1 cellular context compared by ENCODE assay signal in the genomic region with DNA sequence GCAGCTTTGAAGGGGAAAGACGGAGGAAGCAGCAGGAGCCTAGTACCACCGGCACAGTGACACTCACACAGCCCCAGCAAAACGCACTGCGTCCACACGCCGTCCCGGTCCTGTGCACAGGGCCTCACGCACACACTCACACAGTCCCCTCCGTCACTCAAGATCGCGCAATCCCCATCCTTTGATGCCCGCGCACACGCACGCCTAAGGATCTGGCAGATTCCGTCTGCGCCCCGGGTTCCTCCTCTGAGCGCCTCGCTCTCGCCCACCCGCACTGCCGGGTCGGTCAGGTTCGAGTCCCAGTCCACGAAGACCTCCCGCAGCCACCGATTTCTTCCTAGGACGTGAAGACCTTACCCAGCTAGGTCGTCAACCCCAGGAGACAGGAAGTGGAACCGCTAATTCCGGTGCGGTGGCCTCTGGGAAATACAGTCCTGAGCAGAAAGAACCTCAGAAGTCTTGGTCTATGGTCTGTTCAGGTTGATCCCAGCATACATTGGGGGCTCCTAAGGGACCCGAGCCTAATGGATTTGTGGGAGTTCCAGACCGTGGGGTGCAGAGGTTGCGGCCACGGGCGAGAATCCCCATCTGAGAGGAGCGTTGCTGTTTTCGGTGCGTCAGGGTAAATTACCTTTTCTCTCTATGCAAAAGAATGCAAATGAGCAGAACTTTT.
TF ChIP-seq lines count a peak whose summit lies in the region.

A gene (minus strand): TSS at position 400 of the 673 bp plus-strand sequence. CDS start 5,899 bp downstream, outside the sequence.

TF ChIP-seq in K562, 482 proteins besides CTCF, POLR2A, EP300 and RAD21 (continued from another document):
- TF ChIP-seq, protein P1, sequence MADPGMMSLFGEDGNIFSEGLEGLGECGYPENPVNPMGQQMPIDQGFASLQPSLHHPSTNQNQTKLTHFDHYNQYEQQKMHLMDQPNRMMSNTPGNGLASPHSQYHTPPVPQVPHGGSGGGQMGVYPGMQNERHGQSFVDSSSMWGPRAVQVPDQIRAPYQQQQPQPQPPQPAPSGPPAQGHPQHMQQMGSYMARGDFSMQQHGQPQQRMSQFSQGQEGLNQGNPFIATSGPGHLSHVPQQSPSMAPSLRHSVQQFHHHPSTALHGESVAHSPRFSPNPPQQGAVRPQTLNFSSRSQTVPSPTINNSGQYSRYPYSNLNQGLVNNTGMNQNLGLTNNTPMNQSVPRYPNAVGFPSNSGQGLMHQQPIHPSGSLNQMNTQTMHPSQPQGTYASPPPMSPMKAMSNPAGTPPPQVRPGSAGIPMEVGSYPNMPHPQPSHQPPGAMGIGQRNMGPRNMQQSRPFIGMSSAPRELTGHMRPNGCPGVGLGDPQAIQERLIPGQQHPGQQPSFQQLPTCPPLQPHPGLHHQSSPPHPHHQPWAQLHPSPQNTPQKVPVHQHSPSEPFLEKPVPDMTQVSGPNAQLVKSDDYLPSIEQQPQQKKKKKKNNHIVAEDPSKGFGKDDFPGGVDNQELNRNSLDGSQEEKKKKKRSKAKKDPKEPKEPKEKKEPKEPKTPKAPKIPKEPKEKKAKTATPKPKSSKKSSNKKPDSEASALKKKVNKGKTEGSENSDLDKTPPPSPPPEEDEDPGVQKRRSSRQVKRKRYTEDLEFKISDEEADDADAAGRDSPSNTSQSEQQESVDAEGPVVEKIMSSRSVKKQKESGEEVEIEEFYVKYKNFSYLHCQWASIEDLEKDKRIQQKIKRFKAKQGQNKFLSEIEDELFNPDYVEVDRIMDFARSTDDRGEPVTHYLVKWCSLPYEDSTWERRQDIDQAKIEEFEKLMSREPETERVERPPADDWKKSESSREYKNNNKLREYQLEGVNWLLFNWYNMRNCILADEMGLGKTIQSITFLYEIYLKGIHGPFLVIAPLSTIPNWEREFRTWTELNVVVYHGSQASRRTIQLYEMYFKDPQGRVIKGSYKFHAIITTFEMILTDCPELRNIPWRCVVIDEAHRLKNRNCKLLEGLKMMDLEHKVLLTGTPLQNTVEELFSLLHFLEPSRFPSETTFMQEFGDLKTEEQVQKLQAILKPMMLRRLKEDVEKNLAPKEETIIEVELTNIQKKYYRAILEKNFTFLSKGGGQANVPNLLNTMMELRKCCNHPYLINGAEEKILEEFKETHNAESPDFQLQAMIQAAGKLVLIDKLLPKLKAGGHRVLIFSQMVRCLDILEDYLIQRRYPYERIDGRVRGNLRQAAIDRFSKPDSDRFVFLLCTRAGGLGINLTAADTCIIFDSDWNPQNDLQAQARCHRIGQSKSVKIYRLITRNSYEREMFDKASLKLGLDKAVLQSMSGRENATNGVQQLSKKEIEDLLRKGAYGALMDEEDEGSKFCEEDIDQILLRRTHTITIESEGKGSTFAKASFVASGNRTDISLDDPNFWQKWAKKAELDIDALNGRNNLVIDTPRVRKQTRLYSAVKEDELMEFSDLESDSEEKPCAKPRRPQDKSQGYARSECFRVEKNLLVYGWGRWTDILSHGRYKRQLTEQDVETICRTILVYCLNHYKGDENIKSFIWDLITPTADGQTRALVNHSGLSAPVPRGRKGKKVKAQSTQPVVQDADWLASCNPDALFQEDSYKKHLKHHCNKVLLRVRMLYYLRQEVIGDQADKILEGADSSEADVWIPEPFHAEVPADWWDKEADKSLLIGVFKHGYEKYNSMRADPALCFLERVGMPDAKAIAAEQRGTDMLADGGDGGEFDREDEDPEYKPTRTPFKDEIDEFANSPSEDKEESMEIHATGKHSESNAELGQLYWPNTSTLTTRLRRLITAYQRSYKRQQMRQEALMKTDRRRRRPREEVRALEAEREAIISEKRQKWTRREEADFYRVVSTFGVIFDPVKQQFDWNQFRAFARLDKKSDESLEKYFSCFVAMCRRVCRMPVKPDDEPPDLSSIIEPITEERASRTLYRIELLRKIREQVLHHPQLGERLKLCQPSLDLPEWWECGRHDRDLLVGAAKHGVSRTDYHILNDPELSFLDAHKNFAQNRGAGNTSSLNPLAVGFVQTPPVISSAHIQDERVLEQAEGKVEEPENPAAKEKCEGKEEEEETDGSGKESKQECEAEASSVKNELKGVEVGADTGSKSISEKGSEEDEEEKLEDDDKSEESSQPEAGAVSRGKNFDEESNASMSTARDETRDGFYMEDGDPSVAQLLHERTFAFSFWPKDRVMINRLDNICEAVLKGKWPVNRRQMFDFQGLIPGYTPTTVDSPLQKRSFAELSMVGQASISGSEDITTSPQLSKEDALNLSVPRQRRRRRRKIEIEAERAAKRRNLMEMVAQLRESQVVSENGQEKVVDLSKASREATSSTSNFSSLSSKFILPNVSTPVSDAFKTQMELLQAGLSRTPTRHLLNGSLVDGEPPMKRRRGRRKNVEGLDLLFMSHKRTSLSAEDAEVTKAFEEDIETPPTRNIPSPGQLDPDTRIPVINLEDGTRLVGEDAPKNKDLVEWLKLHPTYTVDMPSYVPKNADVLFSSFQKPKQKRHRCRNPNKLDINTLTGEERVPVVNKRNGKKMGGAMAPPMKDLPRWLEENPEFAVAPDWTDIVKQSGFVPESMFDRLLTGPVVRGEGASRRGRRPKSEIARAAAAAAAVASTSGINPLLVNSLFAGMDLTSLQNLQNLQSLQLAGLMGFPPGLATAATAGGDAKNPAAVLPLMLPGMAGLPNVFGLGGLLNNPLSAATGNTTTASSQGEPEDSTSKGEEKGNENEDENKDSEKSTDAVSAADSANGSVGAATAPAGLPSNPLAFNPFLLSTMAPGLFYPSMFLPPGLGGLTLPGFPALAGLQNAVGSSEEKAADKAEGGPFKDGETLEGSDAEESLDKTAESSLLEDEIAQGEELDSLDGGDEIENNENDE (IDR thresholded peaks at IDR 0.05; ENCODE audit: low read depth, low read length) = no peak
- TF ChIP-seq, protein P2, sequence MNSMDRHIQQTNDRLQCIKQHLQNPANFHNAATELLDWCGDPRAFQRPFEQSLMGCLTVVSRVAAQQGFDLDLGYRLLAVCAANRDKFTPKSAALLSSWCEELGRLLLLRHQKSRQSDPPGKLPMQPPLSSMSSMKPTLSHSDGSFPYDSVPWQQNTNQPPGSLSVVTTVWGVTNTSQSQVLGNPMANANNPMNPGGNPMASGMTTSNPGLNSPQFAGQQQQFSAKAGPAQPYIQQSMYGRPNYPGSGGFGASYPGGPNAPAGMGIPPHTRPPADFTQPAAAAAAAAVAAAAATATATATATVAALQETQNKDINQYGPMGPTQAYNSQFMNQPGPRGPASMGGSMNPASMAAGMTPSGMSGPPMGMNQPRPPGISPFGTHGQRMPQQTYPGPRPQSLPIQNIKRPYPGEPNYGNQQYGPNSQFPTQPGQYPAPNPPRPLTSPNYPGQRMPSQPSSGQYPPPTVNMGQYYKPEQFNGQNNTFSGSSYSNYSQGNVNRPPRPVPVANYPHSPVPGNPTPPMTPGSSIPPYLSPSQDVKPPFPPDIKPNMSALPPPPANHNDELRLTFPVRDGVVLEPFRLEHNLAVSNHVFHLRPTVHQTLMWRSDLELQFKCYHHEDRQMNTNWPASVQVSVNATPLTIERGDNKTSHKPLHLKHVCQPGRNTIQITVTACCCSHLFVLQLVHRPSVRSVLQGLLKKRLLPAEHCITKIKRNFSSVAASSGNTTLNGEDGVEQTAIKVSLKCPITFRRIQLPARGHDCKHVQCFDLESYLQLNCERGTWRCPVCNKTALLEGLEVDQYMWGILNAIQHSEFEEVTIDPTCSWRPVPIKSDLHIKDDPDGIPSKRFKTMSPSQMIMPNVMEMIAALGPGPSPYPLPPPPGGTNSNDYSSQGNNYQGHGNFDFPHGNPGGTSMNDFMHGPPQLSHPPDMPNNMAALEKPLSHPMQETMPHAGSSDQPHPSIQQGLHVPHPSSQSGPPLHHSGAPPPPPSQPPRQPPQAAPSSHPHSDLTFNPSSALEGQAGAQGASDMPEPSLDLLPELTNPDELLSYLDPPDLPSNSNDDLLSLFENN (IDR thresholded peaks at IDR 0.05; ENCODE audit: low read depth in 2 of 2, low read length in 2 of 2) = peak in 1 of 2 experiments; percentile 0; a peak in 1 of 4 replicates
- TF ChIP-seq JUND (IDR thresholded peaks at IDR 0.05; ENCODE audit: borderline replicate concordance, low read depth, low read length) = no peak
- TF ChIP-seq JUND (tag; IDR thresholded peaks at IDR 0.05; ENCODE audit: borderline replicate concordance, low read depth, low read length) = no peak
- TF ChIP-seq ZNF174 (CRISPR knock-in tag; IDR thresholded peaks at IDR 0.05) = no peak
- TF ChIP-seq ZNF785 (CRISPR knock-in tag; IDR thresholded peaks at IDR 0.05) = no peak
- TF ChIP-seq STAT5B (CRISPR knock-in tag; IDR thresholded peaks at IDR 0.05) = no peak
- peak; percentile 49; the same call in 1 of the 2 replicates for TF ChIP-seq POLR2AphosphoS2 (IDR thresholded peaks at IDR 0.05; ENCODE audit: low read length)
- TF ChIP-seq MECOM (CRISPR knock-in tag; IDR thresholded peaks at IDR 0.05) = no peak
- no peak for TF ChIP-seq NFXL1 (CRISPR knock-in tag; IDR thresholded peaks at IDR 0.05)
- TF ChIP-seq EHMT2 (IDR thresholded peaks at IDR 0.05) = peak; percentile 72; the same call in 1 of the 2 replicates
- no peak for TF ChIP-seq FOXK1 (CRISPR knock-in tag; IDR thresholded peaks at IDR 0.05; ENCODE audit: borderline replicate concordance)
- TF ChIP-seq DIDO1 (tag; IDR thresholded peaks at IDR 0.05; ENCODE audit: low read depth) = peak; percentile 50; the same call in 1 of the 2 replicates
- TF ChIP-seq ERF (CRISPR knock-in tag; IDR thresholded peaks at IDR 0.05) = no peak
- TF ChIP-seq MXI1 (IDR thresholded peaks at IDR 0.05; ENCODE audit: low read depth, low read length) = no peak
- peak; percentile 92 for TF ChIP-seq L3MBTL2 (IDR thresholded peaks at IDR 0.05)
- no peak for TF ChIP-seq ZNF57 (CRISPR knock-in tag; IDR thresholded peaks at IDR 0.05)
- TF ChIP-seq ZNF561 (CRISPR knock-in tag; conservative IDR thresholded peaks at IDR 0.05) = no peak
- TF ChIP-seq, protein P3, sequence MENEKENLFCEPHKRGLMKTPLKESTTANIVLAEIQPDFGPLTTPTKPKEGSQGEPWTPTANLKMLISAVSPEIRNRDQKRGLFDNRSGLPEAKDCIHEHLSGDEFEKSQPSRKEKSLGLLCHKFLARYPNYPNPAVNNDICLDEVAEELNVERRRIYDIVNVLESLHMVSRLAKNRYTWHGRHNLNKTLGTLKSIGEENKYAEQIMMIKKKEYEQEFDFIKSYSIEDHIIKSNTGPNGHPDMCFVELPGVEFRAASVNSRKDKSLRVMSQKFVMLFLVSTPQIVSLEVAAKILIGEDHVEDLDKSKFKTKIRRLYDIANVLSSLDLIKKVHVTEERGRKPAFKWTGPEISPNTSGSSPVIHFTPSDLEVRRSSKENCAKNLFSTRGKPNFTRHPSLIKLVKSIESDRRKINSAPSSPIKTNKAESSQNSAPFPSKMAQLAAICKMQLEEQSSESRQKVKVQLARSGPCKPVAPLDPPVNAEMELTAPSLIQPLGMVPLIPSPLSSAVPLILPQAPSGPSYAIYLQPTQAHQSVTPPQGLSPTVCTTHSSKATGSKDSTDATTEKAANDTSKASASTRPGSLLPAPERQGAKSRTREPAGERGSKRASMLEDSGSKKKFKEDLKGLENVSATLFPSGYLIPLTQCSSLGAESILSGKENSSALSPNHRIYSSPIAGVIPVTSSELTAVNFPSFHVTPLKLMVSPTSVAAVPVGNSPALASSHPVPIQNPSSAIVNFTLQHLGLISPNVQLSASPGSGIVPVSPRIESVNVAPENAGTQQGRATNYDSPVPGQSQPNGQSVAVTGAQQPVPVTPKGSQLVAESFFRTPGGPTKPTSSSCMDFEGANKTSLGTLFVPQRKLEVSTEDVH (IDR thresholded peaks at IDR 0.05; ENCODE audit: low read depth, partially characterized antibody) = peak; percentile 69
- TF ChIP-seq POU5F1 (IDR thresholded peaks at IDR 0.05; ENCODE audit: borderline replicate concordance, low read depth, low read length, partially characterized antibody) = no peak
- no peak for TF ChIP-seq NFE2L1 (tag; IDR thresholded peaks at IDR 0.05; ENCODE audit: borderline replicate concordance, low read depth)
- TF ChIP-seq, protein P4, sequence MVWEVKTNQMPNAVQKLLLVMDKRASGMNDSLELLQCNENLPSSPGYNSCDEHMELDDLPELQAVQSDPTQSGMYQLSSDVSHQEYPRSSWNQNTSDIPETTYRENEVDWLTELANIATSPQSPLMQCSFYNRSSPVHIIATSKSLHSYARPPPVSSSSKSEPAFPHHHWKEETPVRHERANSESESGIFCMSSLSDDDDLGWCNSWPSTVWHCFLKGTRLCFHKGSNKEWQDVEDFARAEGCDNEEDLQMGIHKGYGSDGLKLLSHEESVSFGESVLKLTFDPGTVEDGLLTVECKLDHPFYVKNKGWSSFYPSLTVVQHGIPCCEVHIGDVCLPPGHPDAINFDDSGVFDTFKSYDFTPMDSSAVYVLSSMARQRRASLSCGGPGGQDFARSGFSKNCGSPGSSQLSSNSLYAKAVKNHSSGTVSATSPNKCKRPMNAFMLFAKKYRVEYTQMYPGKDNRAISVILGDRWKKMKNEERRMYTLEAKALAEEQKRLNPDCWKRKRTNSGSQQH (CRISPR knock-in tag; IDR thresholded peaks at IDR 0.05) = no peak
- peak; percentile 78 for TF ChIP-seq CXXC5 (CRISPR knock-in tag; IDR thresholded peaks at IDR 0.05)
- TF ChIP-seq SPI1 (IDR thresholded peaks at IDR 0.05; ENCODE audit: borderline replicate concordance, low read depth, low read length) = peak; percentile 77
- TF ChIP-seq CCNT2 (IDR thresholded peaks at IDR 0.05; ENCODE audit: borderline replicate concordance, extremely low read depth, insufficient read length, low read depth, low read length) = no peak
- TF ChIP-seq C11orf30 (IDR thresholded peaks at IDR 0.05; ENCODE audit: low read depth) = peak; percentile 25; the same call in 1 of the 2 replicates
- TF ChIP-seq, protein P5, sequence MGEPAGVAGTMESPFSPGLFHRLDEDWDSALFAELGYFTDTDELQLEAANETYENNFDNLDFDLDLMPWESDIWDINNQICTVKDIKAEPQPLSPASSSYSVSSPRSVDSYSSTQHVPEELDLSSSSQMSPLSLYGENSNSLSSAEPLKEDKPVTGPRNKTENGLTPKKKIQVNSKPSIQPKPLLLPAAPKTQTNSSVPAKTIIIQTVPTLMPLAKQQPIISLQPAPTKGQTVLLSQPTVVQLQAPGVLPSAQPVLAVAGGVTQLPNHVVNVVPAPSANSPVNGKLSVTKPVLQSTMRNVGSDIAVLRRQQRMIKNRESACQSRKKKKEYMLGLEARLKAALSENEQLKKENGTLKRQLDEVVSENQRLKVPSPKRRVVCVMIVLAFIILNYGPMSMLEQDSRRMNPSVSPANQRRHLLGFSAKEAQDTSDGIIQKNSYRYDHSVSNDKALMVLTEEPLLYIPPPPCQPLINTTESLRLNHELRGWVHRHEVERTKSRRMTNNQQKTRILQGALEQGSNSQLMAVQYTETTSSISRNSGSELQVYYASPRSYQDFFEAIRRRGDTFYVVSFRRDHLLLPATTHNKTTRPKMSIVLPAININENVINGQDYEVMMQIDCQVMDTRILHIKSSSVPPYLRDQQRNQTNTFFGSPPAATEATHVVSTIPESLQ (CRISPR knock-in tag; IDR thresholded peaks at IDR 0.05) = peak; percentile 66; the same call in 1 of the 2 replicates
- TF ChIP-seq SMAD2 (IDR thresholded peaks at IDR 0.05; ENCODE audit: low read depth, low read length) = no peak
